ENCODE assay signal across 1 cellular context in genomic region chr6:106551155-106551554, GRCh38.
TF ChIP-seq lines count a peak whose summit lies in the region.

No MANE protein-coding gene starts in this region.

TF ChIP-seq in HEK293, 187 proteins besides CTCF, POLR2A, EP300 and RAD21 (continued from another document):
- TF ChIP-seq ZNF280D (tag by site-specific recombination; IDR thresholded peaks at IDR 0.05) (0 out of 2 replicates have a peak, but pooled peaks have one; percentile 7), ZNF146 (tag by site-specific recombination; IDR thresholded peaks at IDR 0.05) (peak; percentile 77; the same call in 1 of the 2 replicates), ZBTB49 (tag by site-specific recombination; IDR thresholded peaks at IDR 0.05; ENCODE audit: low read depth) (no peak)
